11 cellular contexts compared by ENCODE assay signal in the genomic region with DNA sequence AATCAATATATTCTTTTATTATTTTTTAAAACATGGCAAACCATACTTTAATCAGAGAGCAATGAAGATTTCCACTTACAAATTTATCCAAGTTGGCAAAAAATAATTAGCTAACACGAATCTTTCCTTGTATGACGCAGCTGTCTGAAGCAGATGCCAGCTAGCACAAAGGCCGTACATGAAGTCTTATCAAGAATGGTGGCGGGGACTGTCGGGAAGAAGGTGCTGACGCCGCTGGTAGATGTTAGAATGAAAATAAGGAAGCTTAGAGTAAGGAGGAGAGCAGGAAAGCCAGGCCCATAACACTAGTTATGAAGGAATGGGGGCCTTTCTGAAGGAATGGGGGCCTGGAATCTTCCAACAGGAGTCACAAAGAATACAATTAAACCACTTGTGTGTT.
"Had no signal": no experiment of that assay in that cellular context is flagged by ENCODE, and none has a peak within 500 bp of the region (broad histone marks: within the 10 kb centered on the region; RNA-seq: fewer than 3 reads in every experiment).

No MANE protein-coding gene starts in this region.

- H3K36me3 ChIP-seq: colonic mucosa, left lung had no signal

- H3K4me3 ChIP-seq: colonic mucosa, gastroesophageal sphincter, left lung, SJSA1 had no signal

- H3K27me3 Mint-ChIP-seq: type B pancreatic cell had no signal

- H3K27ac ChIP-seq: colonic mucosa, epithelial cell of prostate, gastroesophageal sphincter, left lung, SJSA1 had no signal

- H3K27ac Mint-ChIP-seq: activated CD4-positive, alpha-beta memory T cell treated with anti-CD3 and anti-CD28 coated beads, Interleukin-2, amount 10 ng/mL, durations not matched to agents 7 days and 5 days; activated naive CD4-positive, alpha-beta T cell treated with anti-CD3 and anti-CD28 coated beads, Interleukin-2, amount 50 U/mL, for 72 hours; natural killer cell; stimulated activated effector memory CD8-positive, alpha-beta T cell treated with anti-CD3 and anti-CD28 coated beads, Interleukin-12 subunit alpha, Interleukin-12 subunit beta, amount 100 ng/mL, for 72 hours had no signal

- H3K4me1 Mint-ChIP-seq: activated CD4-positive, alpha-beta memory T cell treated with anti-CD3 and anti-CD28 coated beads, Interleukin-2, amount 10 ng/mL, durations not matched to agents 7 days and 5 days had no signal

- H3K9me3 ChIP-seq: colonic mucosa, gastroesophageal sphincter, left lung, SJSA1 had no signal

- H3K4me3 Mint-ChIP-seq: activated CD4-positive, alpha-beta memory T cell treated with anti-CD3 and anti-CD28 coated beads, Interleukin-2, amount 10 ng/mL, durations not matched to agents 7 days and 5 days; natural killer cell; stimulated activated effector memory CD8-positive, alpha-beta T cell treated with anti-CD3 and anti-CD28 coated beads, Interleukin-12 subunit alpha, Interleukin-12 subunit beta, amount 100 ng/mL, for 72 hours; type B pancreatic cell; WTC11 had no signal

- H3K36me3 Mint-ChIP-seq: activated naive CD4-positive, alpha-beta T cell treated with anti-CD3 and anti-CD28 coated beads, Interleukin-2, amount 50 U/mL, for 72 hours; natural killer cell; stimulated activated effector memory CD8-positive, alpha-beta T cell treated with anti-CD3 and anti-CD28 coated beads, Interleukin-12 subunit alpha, Interleukin-12 subunit beta, amount 100 ng/mL, for 72 hours had no signal

- H3K27me3 ChIP-seq: colonic mucosa, gastroesophageal sphincter, left lung, SJSA1 had no signal

- H3K4me1 ChIP-seq: colonic mucosa had no signal

- H3K9me3 Mint-ChIP-seq: activated CD4-positive, alpha-beta memory T cell treated with anti-CD3 and anti-CD28 coated beads, Interleukin-2, amount 10 ng/mL, durations not matched to agents 7 days and 5 days; activated naive CD4-positive, alpha-beta T cell treated with anti-CD3 and anti-CD28 coated beads, Interleukin-2, amount 50 U/mL, for 72 hours; natural killer cell; stimulated activated effector memory CD8-positive, alpha-beta T cell treated with anti-CD3 and anti-CD28 coated beads, Interleukin-12 subunit alpha, Interleukin-12 subunit beta, amount 100 ng/mL, for 72 hours; type B pancreatic cell; WTC11 had no signal
